ENCODE assay signal across 2 cellular contexts in the genomic region with DNA sequence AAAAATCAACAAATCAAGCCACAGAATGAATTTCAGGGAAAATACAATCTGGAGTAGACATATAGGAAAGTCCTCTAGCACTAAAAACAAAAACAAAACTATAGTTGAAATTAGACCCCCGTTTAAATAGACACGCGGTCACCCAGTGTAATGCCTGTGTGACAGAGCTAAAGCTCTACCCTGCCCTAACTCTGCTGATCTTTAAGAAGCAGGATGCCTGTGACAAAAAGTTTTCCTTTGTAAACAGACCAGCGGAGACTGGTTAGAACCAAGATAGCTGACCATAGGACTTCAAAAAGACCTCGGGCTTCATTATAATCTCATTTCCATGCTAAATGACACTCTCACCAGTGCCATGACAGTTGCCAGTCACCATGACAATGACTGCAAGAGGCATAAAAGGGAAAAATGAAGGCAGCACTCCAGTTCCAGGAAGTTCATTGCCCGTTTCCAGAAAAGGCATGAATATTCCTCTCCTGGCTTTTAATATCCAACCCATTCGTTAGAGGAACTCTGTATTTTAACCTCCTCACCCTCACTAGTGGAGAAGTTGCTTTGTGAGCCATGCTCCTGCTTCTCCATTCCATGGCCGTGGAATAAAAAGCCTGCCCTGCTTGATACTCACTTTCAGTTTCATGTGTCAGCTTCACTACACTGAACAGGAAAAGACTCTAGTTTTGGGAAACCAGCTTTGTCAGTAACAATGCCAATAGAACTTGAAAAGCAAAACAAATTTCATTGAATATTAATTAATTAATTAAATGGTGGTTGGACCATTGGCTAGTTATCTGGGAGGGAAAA.
TF ChIP-seq lines count a peak whose summit lies in the region.

No MANE protein-coding gene starts in this region.

TF ChIP-seq in SK-N-SH, 30 proteins besides CTCF, POLR2A, EP300 and RAD21 (continued from another document):
- TF ChIP-seq IRF3 (IDR thresholded peaks at IDR 0.05; ENCODE audit: low read depth, low read length) = no peak

TF ChIP-seq in SK-N-SH treated with all-trans-retinoic acid at 6 μM for 48 hours, 23 proteins besides CTCF, POLR2A, EP300 and RAD21 (continued from another document):
- TF ChIP-seq, protein P1, sequence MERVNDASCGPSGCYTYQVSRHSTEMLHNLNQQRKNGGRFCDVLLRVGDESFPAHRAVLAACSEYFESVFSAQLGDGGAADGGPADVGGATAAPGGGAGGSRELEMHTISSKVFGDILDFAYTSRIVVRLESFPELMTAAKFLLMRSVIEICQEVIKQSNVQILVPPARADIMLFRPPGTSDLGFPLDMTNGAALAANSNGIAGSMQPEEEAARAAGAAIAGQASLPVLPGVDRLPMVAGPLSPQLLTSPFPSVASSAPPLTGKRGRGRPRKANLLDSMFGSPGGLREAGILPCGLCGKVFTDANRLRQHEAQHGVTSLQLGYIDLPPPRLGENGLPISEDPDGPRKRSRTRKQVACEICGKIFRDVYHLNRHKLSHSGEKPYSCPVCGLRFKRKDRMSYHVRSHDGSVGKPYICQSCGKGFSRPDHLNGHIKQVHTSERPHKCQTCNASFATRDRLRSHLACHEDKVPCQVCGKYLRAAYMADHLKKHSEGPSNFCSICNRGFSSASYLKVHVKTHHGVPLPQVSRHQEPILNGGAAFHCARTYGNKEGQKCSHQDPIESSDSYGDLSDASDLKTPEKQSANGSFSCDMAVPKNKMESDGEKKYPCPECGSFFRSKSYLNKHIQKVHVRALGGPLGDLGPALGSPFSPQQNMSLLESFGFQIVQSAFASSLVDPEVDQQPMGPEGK (CRISPR knock-in tag; IDR thresholded peaks at IDR 0.05; ENCODE audit: borderline replicate concordance) = no peak
- no peak for TF ChIP-seq TSHZ2 (CRISPR knock-in tag; IDR thresholded peaks at IDR 0.05)
- TF ChIP-seq, protein P2, sequence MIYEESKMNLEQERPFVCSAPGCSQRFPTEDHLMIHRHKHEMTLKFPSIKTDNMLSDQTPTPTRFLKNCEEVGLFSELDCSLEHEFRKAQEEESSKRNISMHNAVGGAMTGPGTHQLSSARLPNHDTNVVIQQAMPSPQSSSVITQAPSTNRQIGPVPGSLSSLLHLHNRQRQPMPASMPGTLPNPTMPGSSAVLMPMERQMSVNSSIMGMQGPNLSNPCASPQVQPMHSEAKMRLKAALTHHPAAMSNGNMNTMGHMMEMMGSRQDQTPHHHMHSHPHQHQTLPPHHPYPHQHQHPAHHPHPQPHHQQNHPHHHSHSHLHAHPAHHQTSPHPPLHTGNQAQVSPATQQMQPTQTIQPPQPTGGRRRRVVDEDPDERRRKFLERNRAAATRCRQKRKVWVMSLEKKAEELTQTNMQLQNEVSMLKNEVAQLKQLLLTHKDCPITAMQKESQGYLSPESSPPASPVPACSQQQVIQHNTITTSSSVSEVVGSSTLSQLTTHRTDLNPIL (CRISPR knock-in tag; IDR thresholded peaks at IDR 0.05; ENCODE audit: low read depth) = no peak
- no peak for TF ChIP-seq SNAI2 (CRISPR knock-in tag; IDR thresholded peaks at IDR 0.05)
- TF ChIP-seq ESRRG (CRISPR knock-in tag; IDR thresholded peaks at IDR 0.05) = no peak
- TF ChIP-seq PPARA (CRISPR knock-in tag; IDR thresholded peaks at IDR 0.05; ENCODE audit: borderline replicate concordance) = no peak
- no peak for TF ChIP-seq ZNF70 (CRISPR knock-in tag; IDR thresholded peaks at IDR 0.05)
- TF ChIP-seq BACH2 (CRISPR knock-in tag; IDR thresholded peaks at IDR 0.05; ENCODE audit: borderline replicate concordance) = no peak
- TF ChIP-seq, protein P3, sequence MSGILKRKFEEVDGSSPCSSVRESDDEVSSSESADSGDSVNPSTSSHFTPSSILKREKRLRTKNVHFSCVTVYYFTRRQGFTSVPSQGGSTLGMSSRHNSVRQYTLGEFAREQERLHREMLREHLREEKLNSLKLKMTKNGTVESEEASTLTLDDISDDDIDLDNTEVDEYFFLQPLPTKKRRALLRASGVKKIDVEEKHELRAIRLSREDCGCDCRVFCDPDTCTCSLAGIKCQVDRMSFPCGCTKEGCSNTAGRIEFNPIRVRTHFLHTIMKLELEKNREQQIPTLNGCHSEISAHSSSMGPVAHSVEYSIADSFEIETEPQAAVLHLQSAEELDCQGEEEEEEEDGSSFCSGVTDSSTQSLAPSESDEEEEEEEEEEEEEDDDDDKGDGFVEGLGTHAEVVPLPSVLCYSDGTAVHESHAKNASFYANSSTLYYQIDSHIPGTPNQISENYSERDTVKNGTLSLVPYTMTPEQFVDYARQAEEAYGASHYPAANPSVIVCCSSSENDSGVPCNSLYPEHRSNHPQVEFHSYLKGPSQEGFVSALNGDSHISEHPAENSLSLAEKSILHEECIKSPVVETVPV (CRISPR knock-in tag; IDR thresholded peaks at IDR 0.05) = no peak
- TF ChIP-seq OSR1 (CRISPR knock-in tag; IDR thresholded peaks at IDR 0.05) = no peak
- TF ChIP-seq ARNTL (CRISPR knock-in tag; IDR thresholded peaks at IDR 0.05; ENCODE audit: borderline replicate concordance, low read depth) = no peak
- no peak for TF ChIP-seq TCF4 (CRISPR knock-in tag; IDR thresholded peaks at IDR 0.05; ENCODE audit: borderline replicate concordance)
- TF ChIP-seq POU6F1 (CRISPR knock-in tag; IDR thresholded peaks at IDR 0.05; ENCODE audit: borderline replicate concordance, low read depth) = no peak
- TF ChIP-seq ZFP3 (CRISPR knock-in tag; IDR thresholded peaks at IDR 0.05) = no peak
- no peak for TF ChIP-seq ISL1 (CRISPR knock-in tag; IDR thresholded peaks at IDR 0.05)
- no peak for TF ChIP-seq RARB (CRISPR knock-in tag; IDR thresholded peaks at IDR 0.05)
- TF ChIP-seq ZNF8 (CRISPR knock-in tag; IDR thresholded peaks at IDR 0.05) = no peak
